ENCODE assay signal across 1 cellular context in the genomic region with DNA sequence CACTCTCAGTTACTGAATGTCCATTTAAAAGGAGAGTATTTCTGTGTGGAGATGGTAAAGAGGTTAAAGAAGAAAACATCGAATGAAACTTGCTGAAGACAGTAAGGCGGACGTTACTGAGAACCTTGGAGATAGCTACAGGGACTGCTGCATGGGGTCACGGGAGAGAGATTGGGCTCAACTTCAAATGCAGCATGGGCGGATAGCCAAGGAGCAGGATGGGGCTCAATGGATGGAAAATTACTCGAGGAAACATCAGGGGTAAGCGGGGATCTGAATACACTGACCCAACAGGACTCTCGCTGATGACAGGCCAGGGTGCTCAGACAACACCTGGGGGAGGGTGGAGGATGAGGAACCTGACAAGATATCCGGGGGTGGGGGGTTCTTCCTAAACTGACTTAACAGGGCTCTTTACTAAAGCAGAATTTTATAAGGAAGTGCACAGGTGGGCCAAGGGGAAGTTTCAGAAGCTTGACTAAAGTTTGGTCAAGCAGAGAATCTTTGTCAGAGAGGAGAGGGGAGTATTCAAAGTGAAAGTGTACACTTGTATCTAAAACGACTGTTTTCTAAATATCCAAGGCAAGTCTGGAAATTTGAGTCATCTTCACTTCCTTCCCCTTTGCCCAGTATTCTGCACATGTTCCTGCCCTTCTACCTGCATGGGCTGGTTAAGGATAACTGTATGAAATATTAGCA.
TF ChIP-seq lines count a peak whose summit lies in the region.

No MANE protein-coding gene starts in this region.

TF ChIP-seq in GM23338, 12 proteins besides CTCF, POLR2A, EP300 and RAD21 (continued from another document):
- TF ChIP-seq, protein P1, sequence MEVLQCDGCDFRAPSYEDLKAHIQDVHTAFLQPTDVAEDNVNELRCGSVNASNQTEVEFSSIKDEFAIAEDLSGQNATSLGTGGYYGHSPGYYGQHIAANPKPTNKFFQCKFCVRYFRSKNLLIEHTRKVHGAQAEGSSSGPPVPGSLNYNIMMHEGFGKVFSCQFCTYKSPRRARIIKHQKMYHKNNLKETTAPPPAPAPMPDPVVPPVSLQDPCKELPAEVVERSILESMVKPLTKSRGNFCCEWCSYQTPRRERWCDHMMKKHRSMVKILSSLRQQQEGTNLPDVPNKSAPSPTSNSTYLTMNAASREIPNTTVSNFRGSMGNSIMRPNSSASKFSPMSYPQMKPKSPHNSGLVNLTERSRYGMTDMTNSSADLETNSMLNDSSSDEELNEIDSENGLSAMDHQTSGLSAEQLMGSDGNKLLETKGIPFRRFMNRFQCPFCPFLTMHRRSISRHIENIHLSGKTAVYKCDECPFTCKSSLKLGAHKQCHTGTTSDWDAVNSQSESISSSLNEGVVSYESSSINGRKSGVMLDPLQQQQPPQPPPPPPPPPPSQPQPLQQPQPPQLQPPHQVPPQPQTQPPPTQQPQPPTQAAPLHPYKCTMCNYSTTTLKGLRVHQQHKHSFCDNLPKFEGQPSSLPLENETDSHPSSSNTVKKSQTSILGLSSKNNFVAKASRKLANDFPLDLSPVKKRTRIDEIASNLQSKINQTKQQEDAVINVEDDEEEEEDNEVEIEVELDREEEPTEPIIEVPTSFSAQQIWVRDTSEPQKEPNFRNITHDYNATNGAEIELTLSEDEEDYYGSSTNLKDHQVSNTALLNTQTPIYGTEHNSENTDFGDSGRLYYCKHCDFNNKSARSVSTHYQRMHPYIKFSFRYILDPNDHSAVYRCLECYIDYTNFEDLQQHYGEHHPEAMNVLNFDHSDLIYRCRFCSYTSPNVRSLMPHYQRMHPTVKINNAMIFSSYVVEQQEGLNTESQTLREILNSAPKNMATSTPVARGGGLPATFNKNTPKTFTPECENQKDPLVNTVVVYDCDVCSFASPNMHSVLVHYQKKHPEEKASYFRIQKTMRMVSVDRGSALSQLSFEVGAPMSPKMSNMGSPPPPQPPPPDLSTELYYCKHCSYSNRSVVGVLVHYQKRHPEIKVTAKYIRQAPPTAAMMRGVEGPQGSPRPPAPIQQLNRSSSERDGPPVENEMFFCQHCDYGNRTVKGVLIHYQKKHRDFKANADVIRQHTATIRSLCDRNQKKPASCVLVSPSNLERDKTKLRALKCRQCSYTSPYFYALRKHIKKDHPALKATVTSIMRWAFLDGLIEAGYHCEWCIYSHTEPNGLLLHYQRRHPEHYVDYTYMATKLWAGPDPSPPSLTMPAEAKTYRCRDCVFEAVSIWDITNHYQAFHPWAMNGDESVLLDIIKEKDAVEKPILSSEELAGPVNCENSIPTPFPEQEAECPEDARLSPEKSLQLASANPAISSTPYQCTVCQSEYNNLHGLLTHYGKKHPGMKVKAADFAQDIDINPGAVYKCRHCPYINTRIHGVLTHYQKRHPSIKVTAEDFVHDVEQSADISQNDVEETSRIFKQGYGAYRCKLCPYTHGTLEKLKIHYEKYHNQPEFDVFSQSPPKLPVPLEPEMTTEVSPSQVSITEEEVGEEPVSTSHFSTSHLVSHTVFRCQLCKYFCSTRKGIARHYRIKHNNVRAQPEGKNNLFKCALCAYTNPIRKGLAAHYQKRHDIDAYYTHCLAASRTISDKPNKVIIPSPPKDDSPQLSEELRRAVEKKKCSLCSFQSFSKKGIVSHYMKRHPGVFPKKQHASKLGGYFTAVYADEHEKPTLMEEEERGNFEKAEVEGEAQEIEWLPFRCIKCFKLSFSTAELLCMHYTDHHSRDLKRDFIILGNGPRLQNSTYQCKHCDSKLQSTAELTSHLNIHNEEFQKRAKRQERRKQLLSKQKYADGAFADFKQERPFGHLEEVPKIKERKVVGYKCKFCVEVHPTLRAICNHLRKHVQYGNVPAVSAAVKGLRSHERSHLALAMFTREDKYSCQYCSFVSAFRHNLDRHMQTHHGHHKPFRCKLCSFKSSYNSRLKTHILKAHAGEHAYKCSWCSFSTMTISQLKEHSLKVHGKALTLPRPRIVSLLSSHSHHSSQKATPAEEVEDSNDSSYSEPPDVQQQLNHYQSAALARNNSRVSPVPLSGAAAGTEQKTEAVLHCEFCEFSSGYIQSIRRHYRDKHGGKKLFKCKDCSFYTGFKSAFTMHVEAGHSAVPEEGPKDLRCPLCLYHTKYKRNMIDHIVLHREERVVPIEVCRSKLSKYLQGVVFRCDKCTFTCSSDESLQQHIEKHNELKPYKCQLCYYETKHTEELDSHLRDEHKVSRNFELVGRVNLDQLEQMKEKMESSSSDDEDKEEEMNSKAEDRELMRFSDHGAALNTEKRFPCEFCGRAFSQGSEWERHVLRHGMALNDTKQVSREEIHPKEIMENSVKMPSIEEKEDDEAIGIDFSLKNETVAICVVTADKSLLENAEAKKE (CRISPR knock-in tag; IDR thresholded peaks at IDR 0.05) = no peak
- TF ChIP-seq EZH2phosphoT487 (IDR thresholded peaks at IDR 0.05; ENCODE audit: unreplicated experiment) = no peak
